ENCODE assay signal across 17 cellular contexts in the genomic region with DNA sequence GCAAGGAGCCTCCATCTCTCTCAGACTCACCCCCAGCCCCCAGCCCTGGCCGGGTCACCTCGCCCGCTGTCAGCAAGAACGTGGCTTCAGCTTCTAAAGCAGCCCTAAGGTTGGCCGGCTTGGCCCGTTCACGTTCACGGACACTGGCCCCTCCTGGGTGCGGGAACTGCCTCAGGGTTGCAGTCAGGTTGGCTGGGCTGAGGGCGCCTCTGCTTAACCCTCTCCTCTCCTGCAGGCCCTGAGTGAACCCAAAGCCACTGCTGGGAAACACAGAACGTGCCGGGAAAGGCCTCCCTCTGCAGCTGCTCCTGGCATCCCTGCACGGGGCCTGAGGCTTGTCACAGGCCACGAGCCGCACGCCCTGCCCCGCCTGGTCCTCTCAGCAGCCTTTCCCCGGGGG. TPM values are rescaled to one million over a fixed set of nuclear protein-coding genes. Genes with fewer than 3 reads are reported as not detected.
DNase-seq lines count a peak whose midpoint lies in the region; ATAC-seq, FAIRE-seq and TF ChIP-seq lines count a peak whose summit lies in the region.
"Had no signal": no experiment of that assay in that cellular context is flagged by ENCODE, and none has a peak within 500 bp of the region (broad histone marks: within the 10 kb centered on the region; RNA-seq: fewer than 3 reads in every experiment).

No MANE protein-coding gene starts in this region.

- no peak overlapping the region for H2AK5ac ChIP-seq in IMR-90 (ENCODE audit: low read depth, low read length)

- peak in 1 of 2 experiments; percentile 38 for DNase-seq in A549 (ENCODE audit: low read depth in 1 of 2, low spot score in 1 of 2)
- DNase-seq in IMR-90, result no peak
- DNase-seq in chondrocyte (ENCODE audit: low spot score), result no peak
- DNase-seq in myocyte (ENCODE audit: low read depth), result peak; percentile 76
- DNase-seq in osteocyte (ENCODE audit: extremely low spot score, unreplicated experiment), result no peak
- no peak for DNase-seq in stimulated activated CD4-positive, alpha-beta T cell treated with anti-CD3 and anti-CD28 coated beads, Interleukin-4, amount 100 ng/mL, for 24 hours
- no peak for DNase-seq in left lung
- no peak for DNase-seq in MV-4-11 (lab: John Stamatoyannopoulos, UW)
- DNase-seq: C1 segment of cervical spinal cord; CD8-positive, alpha-beta memory T cell; HCEC 1CT; NCI-H187; NCI-H226; NCI-H524 treated with DMSO at 0.1 percent for 48 hours; PC-3 had no signal

- dilution Hi-C loops in IMR-90 (cut with HindIII; ENCODE audit: low sequenced_read_pairs, unreplicated experiment), result no loop called here

- H2BK15ac ChIP-seq in IMR-90 (ENCODE audit: low read depth, low read length), result no peak overlapping the region

- H3K27me3 Mint-ChIP-seq in chondrocyte (ENCODE audit: low read depth), result no peaks in the 10 kb centered on the region
- H3K27me3 Mint-ChIP-seq in osteocyte (ENCODE audit: unreplicated experiment), result no peaks in the 10 kb centered on the region
- H3K27me3 Mint-ChIP-seq: CD8-positive, alpha-beta memory T cell had no signal

- no peak overlapping the region for H3K4ac ChIP-seq in IMR-90 (ENCODE audit: low read depth, low read length)

- WGBS in A549 (ENCODE audit: missing lambda C conversion rate), result 51% methylated on average over 13 of the region's 18 CpGs
- WGBS in IMR-90 (ENCODE audit: extremely low coverage in 2 of 2, insufficient read length in 1 of 2), 2 experiments, result 50% methylated on average over 1 of the region's 18 CpGs; no CpG with 5 or more reads in 1 of the 2 experiments

- no peaks in the 10 kb centered on the region for H3K9me3 ChIP-seq in A549
- no peaks in the 10 kb centered on the region for H3K9me3 ChIP-seq in IMR-90 (ENCODE audit: control insufficient read depth, insufficient read depth, low read length)
- H3K9me3 ChIP-seq in left lung, result no peaks in the 10 kb centered on the region

- H3K9me1 ChIP-seq in IMR-90 (ENCODE audit: insufficient read depth, low read length), result no peaks in the 10 kb centered on the region

- H3K4me3 ChIP-seq in A549, result no peak overlapping the region
- no peak overlapping the region for H3K4me3 ChIP-seq in IMR-90 (ENCODE audit: insufficient read depth, low read depth, low read length)
- H3K4me3 ChIP-seq in left lung, result no peak overlapping the region

- H3K36me3 Mint-ChIP-seq in chondrocyte (ENCODE audit: low read depth), result no peaks in the 10 kb centered on the region
- no peaks in the 10 kb centered on the region for H3K36me3 Mint-ChIP-seq in osteocyte (ENCODE audit: unreplicated experiment)
- H3K36me3 Mint-ChIP-seq: CD8-positive, alpha-beta memory T cell had no signal

- peak overlapping the region in 1 of 2 experiments; percentile 55; a peak in 2 of 6 replicates for H3K27ac ChIP-seq in A549
- H3K27ac ChIP-seq in IMR-90 (ENCODE audit: insufficient read depth, low read length), result no peak overlapping the region
- no peak overlapping the region for H3K27ac ChIP-seq in left lung

- H3K27ac Mint-ChIP-seq in chondrocyte (ENCODE audit: unreplicated experiment) (peak overlapping the region; percentile 17), osteocyte (ENCODE audit: unreplicated experiment) (no peak overlapping the region)
- H3K27ac Mint-ChIP-seq: CD8-positive, alpha-beta memory T cell had no signal

- intact Hi-C loops in IMR-90 (cut with micrococcal nuclease) (no loop called here), left lung (cut with DNase I) (no loop called here)

- CTCF ChIA-PET in A549 (lab: Yijun Ruan, JAX), result interaction anchor here (0.7 to 3.4 kb wide), 3 partner anchors 34 to 121 kb away, joined by 3 to 16 read pairs (median 7); no protein-coding TSS in a partner anchor
- CTCF ChIA-PET in IMR-90 (lab: Yijun Ruan, JAX), result no interaction called here

- H3K4me1 Mint-ChIP-seq in chondrocyte (ENCODE audit: low read depth) (peaks cover 16% of the 10 kb centered on the region), osteocyte (ENCODE audit: unreplicated experiment) (peaks cover 26% of the 10 kb centered on the region)
- H3K4me1 Mint-ChIP-seq: CD8-positive, alpha-beta memory T cell had no signal

- H3K4me3 Mint-ChIP-seq in chondrocyte (ENCODE audit: unreplicated experiment) (no peak overlapping the region), osteocyte (ENCODE audit: unreplicated experiment) (no peak overlapping the region)
- H3K4me3 Mint-ChIP-seq: CD8-positive, alpha-beta memory T cell had no signal

- no peak overlapping the region for H2BK120ac ChIP-seq in IMR-90 (ENCODE audit: low read depth, low read length)

- in situ Hi-C loops in IMR-90 (cut with MboI; ENCODE audit: low sequenced_read_pairs), result no loop called here

- H2BK20ac ChIP-seq in IMR-90 (ENCODE audit: low read depth, low read length), result no peak overlapping the region

- H4K5ac ChIP-seq in IMR-90 (ENCODE audit: low read depth, low read length), result no peak overlapping the region

- no peak overlapping the region for H2BK5ac ChIP-seq in IMR-90 (ENCODE audit: low read depth, low read length, poor library complexity, severe bottlenecking)

- H3K9ac ChIP-seq in IMR-90 (ENCODE audit: low read depth, low read length), result no peak overlapping the region

- H3K14ac ChIP-seq in IMR-90 (replicated peaks; ENCODE audit: low read depth, low read length), result no peak overlapping the region

- no peak for TF ChIP-seq EP300 in A549 (IDR thresholded peaks at IDR 0.05)

- H2AK9ac ChIP-seq in IMR-90 (replicated peaks; ENCODE audit: low read depth, low read length, poor library complexity), result peak overlapping the region; percentile 16

- H3K4me2 ChIP-seq in A549 (no peak overlapping the region), IMR-90 (ENCODE audit: low read depth, low read length) (no peak overlapping the region)

- no TSS peak for BruUV-seq in IMR-90 (replicated peaks; lab: Mats Ljungman, UMichigan)

- H3K4me1 ChIP-seq in A549 (peaks cover 22% of the 10 kb centered on the region), IMR-90 (ENCODE audit: control insufficient read depth, insufficient read depth, low read length) (peaks cover 6% of the 10 kb centered on the region; the same call in 1 of the 2 replicates), left lung (peaks cover 9 to 22% of the 10 kb centered on the region in 2 donors)

- no peaks in the 10 kb centered on the region for H3K27me3 ChIP-seq in IMR-90 (ENCODE audit: control insufficient read depth, insufficient read depth, low read length)
- no peaks in the 10 kb centered on the region for H3K27me3 ChIP-seq in left lung

- POLR2A ChIA-PET in A549 (lab: Yijun Ruan, JAX) (no interaction called here), IMR-90 (lab: Charles Lee; ENCODE audit: unreplicated experiment) (no interaction called here)

- no peak for TF ChIP-seq RAD21 in A549 (conservative IDR thresholded peaks at IDR 0.05 in 1 of 2, IDR thresholded peaks at IDR 0.05 in 1 of 2)
- TF ChIP-seq RAD21 in IMR-90 (IDR thresholded peaks at IDR 0.05; ENCODE audit: low read length), result no peak

- TF ChIP-seq POLR2A in A549 (IDR thresholded peaks at IDR 0.05; ENCODE audit: low read length) (no peak), IMR-90 (IDR thresholded peaks at IDR 0.05; ENCODE audit: low read depth, low read length) (no peak)

- no peak for TF ChIP-seq CTCF in A549 (IDR thresholded peaks at IDR 0.05)
- TF ChIP-seq CTCF in IMR-90 (conservative IDR thresholded peaks at IDR 0.05; ENCODE audit: low read depth, low read length), result no peak
- no peak for TF ChIP-seq CTCF in chondrocyte (IDR thresholded peaks at IDR 0.05)
- no peak for TF ChIP-seq CTCF in osteocyte (IDR thresholded peaks at IDR 0.05)
- no peak for TF ChIP-seq CTCF in left lung (IDR thresholded peaks at IDR 0.05)

- no peak for FAIRE-seq in A549 (lab: Jason Lieb, UNC)
- FAIRE-seq: D721Med, G401.6 had no signal

- H4K20me1 ChIP-seq in IMR-90 (ENCODE audit: insufficient read depth, low read length), result no peaks in the 10 kb centered on the region

- H3K79me1 ChIP-seq in IMR-90 (ENCODE audit: low read depth in 1 of 2, low read length in 2 of 2), result no peaks in the 10 kb centered on the region; a peak in 2 of 4 replicates

- H3K9me3 Mint-ChIP-seq in chondrocyte (ENCODE audit: low read depth) (no peaks in the 10 kb centered on the region), osteocyte (ENCODE audit: unreplicated experiment) (no peaks in the 10 kb centered on the region)
- H3K9me3 Mint-ChIP-seq: CD8-positive, alpha-beta memory T cell had no signal

- ATAC-seq in A549 (peak; percentile 19 to 51; a peak in 5 of 6 replicates), IMR-90 (ENCODE audit: low read depth) (no peak), left lung (no peak)
- ATAC-seq: PC-3 had no signal

- no peak overlapping the region for H2AFZ ChIP-seq in IMR-90 (replicated peaks; ENCODE audit: low read length, poor library complexity)

- H3K56ac ChIP-seq in IMR-90 (ENCODE audit: extremely low read depth, insufficient read depth, low read length), result no peak overlapping the region

- no peak overlapping the region for H3K18ac ChIP-seq in IMR-90 (ENCODE audit: low read depth, low read length)

- H3K23ac ChIP-seq in IMR-90 (ENCODE audit: low read depth, low read length), result no peak overlapping the region

- H4K8ac ChIP-seq in IMR-90 (ENCODE audit: low read depth in 2 of 2, low read length in 2 of 2), result no peak overlapping the region

- no peak overlapping the region for H4K91ac ChIP-seq in IMR-90 (ENCODE audit: insufficient read depth, low read depth, low read length)

- H3K36me3 ChIP-seq in IMR-90 (ENCODE audit: control insufficient read depth, insufficient read depth, low read length) (no peaks in the 10 kb centered on the region), left lung (no peaks in the 10 kb centered on the region)

TF ChIP-seq in A549, 52 proteins besides CTCF, POLR2A, EP300 and RAD21 (continues in another document):
- TF ChIP-seq HEYL (CRISPR knock-in tag; IDR thresholded peaks at IDR 0.05), result no peak

RNA-seq across cellular contexts. Expression of a gene that starts 40.1 kb away (rescaled TPM):
- polyA plus RNA-seq in A549 (2011; rRNA removed) (31.5 and 37.6 TPM in 2 replicates), A549 (2017; fragmentation: RNase III; extraction: RNeasy Plus Mini Kit Qiagen cat#74134 plus additional on column Dnase treatment) (28.7 to 30.8 TPM (median 29.8 TPM) in 3 replicates), IMR-90 (2012; rRNA removed) (33.9 and 36.4 TPM in 2 replicates)
- polyA plus RNA-seq in A549 (2012; cell fraction: cytosol; rRNA removed), result 55.0 and 56.4 TPM in 2 replicates
- 44.6 and 56.7 TPM in 2 replicates for polyA plus RNA-seq in A549 (2012; cell fraction: nucleus; rRNA removed)
- 21.2 and 21.9 TPM in 2 replicates for polyA minus RNA-seq in A549 (2011; rRNA and poly(A)+ RNA removed)
- total RNA-seq in IMR-90 (2012; rRNA removed) (25.3 and 33.6 TPM in 2 replicates), chondrocyte (33.2 to 36.0 TPM (median 33.5 TPM) in 3 replicates), myocyte (56.7 and 68.6 TPM in 2 replicates), osteocyte (38.9 and 41.9 TPM in 2 replicates), left lung (10 to 100 TPM; 28.5 to 40.2 TPM)
- polyA plus RNA-seq in IMR-90 (2012; cell fraction: cytosol; rRNA removed), result 38.7 and 47.1 TPM in 2 replicates
- polyA plus RNA-seq in IMR-90 (2012; cell fraction: nucleus; rRNA removed; ENCODE audit: low replicate concordance), result 63.9 and 70.8 TPM in 2 replicates
- 43.2 TPM for polyA plus RNA-seq in myocyte (2012)

Comparison
In these comparisons a context has a peak if more than half of its experiments do, and no peak if none do; other contexts are left out.
1. ATAC-seq: peak in A549 (2 of 2); none in IMR-90 (single experiment) and left lung (single experiment).